19 cellular contexts compared by ENCODE assay signal in the genomic region with DNA sequence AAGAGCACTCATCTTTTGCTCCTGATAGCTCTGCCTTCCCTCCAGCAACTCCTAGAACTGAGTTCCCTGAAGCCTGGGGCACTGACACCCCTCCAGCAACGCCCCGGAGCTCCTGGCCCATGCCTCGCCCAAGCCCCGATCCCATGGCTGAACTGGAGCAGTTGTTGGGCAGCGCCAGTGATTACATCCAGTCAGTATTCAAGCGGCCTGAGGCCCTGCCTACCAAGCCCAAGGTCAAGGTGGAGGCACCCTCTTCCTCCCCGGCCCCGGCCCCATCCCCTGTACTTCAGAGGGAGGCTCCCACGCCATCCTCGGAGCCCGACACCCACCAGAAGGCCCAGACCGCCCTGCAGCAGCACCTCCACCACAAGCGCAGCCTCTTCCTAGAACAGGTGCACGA.
"Had no signal": no experiment of that assay in that cellular context is flagged by ENCODE, and none has a peak within 500 bp of the region (broad histone marks: within the 10 kb centered on the region; RNA-seq: fewer than 3 reads in every experiment).

No MANE protein-coding gene starts in this region.

- H3K4me1 ChIP-seq: breast epithelium, SJSA1, tibial artery, upper lobe of right lung had no signal

- H3K27ac ChIP-seq: breast epithelium, neutrophil, right lobe of liver, SJSA1, tibial artery, upper lobe of right lung had no signal

- H3K4me3 Mint-ChIP-seq: activated CD4-positive, alpha-beta memory T cell treated with anti-CD3 and anti-CD28 coated beads for 36 hours; nephron had no signal

- H3K9me3 Mint-ChIP-seq: activated CD4-positive, alpha-beta memory T cell treated with anti-CD3 and anti-CD28 coated beads for 36 hours; activated T-helper 2 cell treated with anti-CD3 and anti-CD28 coated beads, Interferon-gamma antibody, Interleukin-2, Interleukin-4, amounts not matched to agents 10 μg/mL and 5 μg/mL and 100 μg/mL, durations not matched to agents 14 hours and 24 hours and 36 hours; nephron had no signal

- H3K27ac Mint-ChIP-seq: activated CD4-positive, alpha-beta memory T cell treated with anti-CD3 and anti-CD28 coated beads for 36 hours; activated T-helper 2 cell treated with anti-CD3 and anti-CD28 coated beads, Interferon-gamma antibody, Interleukin-2, Interleukin-4, amounts not matched to agents 10 μg/mL and 5 μg/mL and 100 μg/mL, durations not matched to agents 14 hours and 24 hours and 36 hours; nephron had no signal

- H3K36me3 ChIP-seq: breast epithelium had no signal

- ATAC-seq: left colon, upper lobe of right lung had no signal

- DNase-seq: activated CD4-positive, alpha-beta memory T cell treated with anti-CD3 and anti-CD28 coated beads for 36 hours; activated CD4-positive, alpha-beta T cell treated with anti-CD3 and anti-CD28 coated beads for 48 hours; activated T-cell treated with anti-CD3 and anti-CD28 coated beads for 4 hours; central memory CD4-positive, alpha-beta T cell; dermis blood vessel endothelial cell; effector CD4-positive, alpha-beta T cell; left colon; mammary epithelial cell; right lobe of liver; stimulated activated CD4-positive, alpha-beta T cell treated with anti-CD3 and anti-CD28 coated beads, Interleukin-12 subunit alpha, Interleukin-12 subunit beta, amount 100 ng/mL, for 4 hours; stimulated activated CD4-positive, alpha-beta T cell treated with anti-CD3 and anti-CD28 coated beads, Interleukin-4, amount 100 ng/mL, for 1 hour; tibial artery; upper lobe of right lung had no signal

- H3K27me3 ChIP-seq: breast epithelium, neutrophil, right lobe of liver, SJSA1, suprapubic skin, tibial artery, upper lobe of right lung had no signal

- H3K4me3 ChIP-seq: breast epithelium, right lobe of liver, SJSA1, suprapubic skin, tibial artery, upper lobe of right lung had no signal

- H3K27me3 Mint-ChIP-seq: activated CD4-positive, alpha-beta memory T cell treated with anti-CD3 and anti-CD28 coated beads for 36 hours had no signal

- H3K9me3 ChIP-seq: breast epithelium, neutrophil, right lobe of liver, suprapubic skin, tibial artery, upper lobe of right lung had no signal
